In the genomic region with DNA sequence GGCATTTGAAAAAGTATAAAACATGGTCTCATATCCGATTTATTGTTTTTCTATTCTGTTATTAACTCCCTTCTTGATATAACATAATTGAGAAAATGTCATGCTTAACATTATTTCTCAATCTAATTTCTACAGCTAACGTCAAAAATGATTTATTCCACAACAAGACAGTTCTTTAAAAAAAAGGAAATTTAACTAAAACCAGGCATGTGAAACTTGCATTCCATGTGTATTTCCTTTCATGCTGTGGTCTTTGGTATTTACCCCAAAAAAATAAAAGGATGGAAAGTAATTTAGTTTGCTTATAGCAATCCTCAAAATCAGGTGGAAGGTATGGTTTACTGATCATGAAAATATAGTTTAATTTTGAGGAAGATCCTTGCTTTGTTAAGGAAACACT, we compare ENCODE assay signal across 21 cellular contexts.
DNase-seq lines count a peak whose midpoint lies in the region; FAIRE-seq and TF ChIP-seq lines count a peak whose summit lies in the region.
"Had no signal": no experiment of that assay in that cellular context is flagged by ENCODE, and none has a peak within 500 bp of the region (broad histone marks: within the 10 kb centered on the region; RNA-seq: fewer than 3 reads in every experiment).

No MANE protein-coding gene starts in this region.

- H3K27ac Mint-ChIP-seq in astrocyte (ENCODE audit: unreplicated experiment) = no peak overlapping the region
- H3K27ac Mint-ChIP-seq: B cell; CD4-positive, CD25-positive, alpha-beta regulatory T cell; CD8-positive, alpha-beta T cell had no signal

- H4K20me1 ChIP-seq in astrocyte (ENCODE audit: insufficient read depth, low read length) = no peaks in the 10 kb centered on the region
- H4K20me1 ChIP-seq: BLaER1 had no signal

- peaks cover 7% of the 10 kb centered on the region for H3K4me1 Mint-ChIP-seq in astrocyte (ENCODE audit: low read depth, unreplicated experiment)
- H3K4me1 Mint-ChIP-seq: B cell; CD4-positive, CD25-positive, alpha-beta regulatory T cell had no signal

- H3K9ac ChIP-seq in astrocyte (ENCODE audit: low read length) = no peak overlapping the region
- H3K9ac ChIP-seq in trophoblast cell (ENCODE audit: low read length) = no peak overlapping the region
- H3K9ac ChIP-seq in kidney (ENCODE audit: low read length in 2 of 2) = no peak overlapping the region
- H3K9ac ChIP-seq: BLaER1, GM23248 had no signal

- H2BK120ac ChIP-seq in trophoblast cell (ENCODE audit: insufficient read depth, low read length, poor library complexity) = no peak overlapping the region

- H3K4me3 ChIP-seq in astrocyte (ENCODE audit: insufficient read depth, low read depth, low read length) (no peak overlapping the region), small intestine (ENCODE audit: low read depth in 1 of 2, low read length in 2 of 2) (no peak overlapping the region), trophoblast cell (ENCODE audit: low read depth, low read length) (no peak overlapping the region), kidney (ENCODE audit: low read length in 2 of 2) (no peak overlapping the region)
- H3K4me3 ChIP-seq: BLaER1, GM12878, GM23248 had no signal

- H3K4me2 ChIP-seq in astrocyte (ENCODE audit: low read length) = no peak overlapping the region
- H3K4me2 ChIP-seq in trophoblast cell (ENCODE audit: low read length) = no peak overlapping the region
- H3K4me2 ChIP-seq: BLaER1 had no signal

- H2BK5ac ChIP-seq in trophoblast cell (ENCODE audit: low read depth, low read length, poor library complexity) = no peak overlapping the region

- H3K4me1 ChIP-seq in astrocyte (ENCODE audit: insufficient read depth, low read length) (peaks cover 10% of the 10 kb centered on the region), small intestine (ENCODE audit: control insufficient read depth in 2 of 2, insufficient read depth in 1 of 2, low read depth in 1 of 2, low read length in 1 of 2) (no peaks in the 10 kb centered on the region), trophoblast cell (ENCODE audit: control insufficient read depth in 1 of 2, insufficient read depth in 2 of 2, low read length in 2 of 2) (no peaks in the 10 kb centered on the region), kidney (ENCODE audit: control insufficient read depth in 1 of 2, insufficient read depth in 1 of 2, low read depth in 1 of 2, low read length in 2 of 2) (no peaks in the 10 kb centered on the region)
- H3K4me1 ChIP-seq: BLaER1, Caco-2 had no signal

- H3K36me3 ChIP-seq in astrocyte (ENCODE audit: insufficient read depth, low read length) = no peaks in the 10 kb centered on the region
- no peaks in the 10 kb centered on the region for H3K36me3 ChIP-seq in small intestine (ENCODE audit: control insufficient read depth in 2 of 2, insufficient read depth in 2 of 2, low read length in 2 of 2)
- no peaks in the 10 kb centered on the region for H3K36me3 ChIP-seq in trophoblast cell (ENCODE audit: control insufficient read depth in 1 of 2, insufficient read depth in 2 of 2, low read length in 2 of 2)
- H3K36me3 ChIP-seq in kidney (ENCODE audit: control insufficient read depth in 1 of 2, insufficient read depth in 2 of 2, low read length in 2 of 2) = no peaks in the 10 kb centered on the region
- H3K36me3 ChIP-seq: BLaER1 had no signal

- H3K27me3 ChIP-seq in astrocyte (ENCODE audit: insufficient read depth, low read length) (no peaks in the 10 kb centered on the region), small intestine (ENCODE audit: control insufficient read depth in 2 of 2, insufficient read depth in 2 of 2, low read length in 2 of 2) (no peaks in the 10 kb centered on the region), trophoblast cell (ENCODE audit: insufficient read depth, low read length) (no peaks in the 10 kb centered on the region)
- H3K27me3 ChIP-seq: BLaER1 had no signal

- no peaks in the 10 kb centered on the region for H3K9me3 Mint-ChIP-seq in astrocyte (ENCODE audit: unreplicated experiment)

- no peak overlapping the region for H2BK12ac ChIP-seq in trophoblast cell (ENCODE audit: low read length)

- H3K79me2 ChIP-seq in astrocyte (ENCODE audit: insufficient read depth, low read length) (no peaks in the 10 kb centered on the region), trophoblast cell (ENCODE audit: control insufficient read depth, insufficient read depth, low read length, poor library complexity) (no peaks in the 10 kb centered on the region)

- intact Hi-C loops in kidney (cut with DNase I) = no loop called here

- no peak for TF ChIP-seq POLR2A in H54 (IDR thresholded peaks at IDR 0.05; ENCODE audit: low read depth, low read length)

- WGBS in small intestine, 3 donors = 62 to 75% (median 63%) methylated on average over 2 of the region's 2 CpGs
- WGBS in trophoblast cell (ENCODE audit: extremely low coverage, insufficient coverage, insufficient read length) = no CpG with 5 or more reads among the region's 2 CpGs

- H3K23ac ChIP-seq in trophoblast cell (ENCODE audit: low read length) = no peak overlapping the region

- H3K36me3 Mint-ChIP-seq in astrocyte (ENCODE audit: low read depth, unreplicated experiment) = no peaks in the 10 kb centered on the region
- H3K36me3 Mint-ChIP-seq: CD4-positive, CD25-positive, alpha-beta regulatory T cell; CD8-positive, alpha-beta T cell had no signal

- no peak overlapping the region for H3K4me3 Mint-ChIP-seq in astrocyte (ENCODE audit: unreplicated experiment)
- H3K4me3 Mint-ChIP-seq: B cell; CD4-positive, CD25-positive, alpha-beta regulatory T cell; CD8-positive, alpha-beta T cell; H9 had no signal

- FAIRE-seq in H54 (lab: Jason Lieb, UNC) (peak; percentile 11), astrocyte (lab: Jason Lieb, UNC) (peak; percentile 29), small intestine (lab: Jason Lieb, UNC) (peak; percentile 19), kidney (lab: Jason Lieb, UNC) (no peak)
- FAIRE-seq: GM12878, H1 had no signal

- H3K14ac ChIP-seq in trophoblast cell (ENCODE audit: low read length) = no peak overlapping the region

- H4K8ac ChIP-seq in trophoblast cell (ENCODE audit: low read depth, low read length) = no peak overlapping the region

- DNase-seq in H54 (ENCODE audit: insufficient read length, low spot score) (no peak), astrocyte (ENCODE audit: low read depth) (no peak), fibroblast of peridontal ligament (ENCODE audit: extremely low read depth) (peak; percentile 55), small intestine (no peak), hypothalamus (lab: John Stamatoyannopoulos, UW) (no peak), trophoblast cell (no peak), NCI-H774 (lab: John Stamatoyannopoulos, UW) (no peak), kidney (no peak)
- DNase-seq: Caco-2; CD4-positive, CD25-positive, alpha-beta regulatory T cell; CD8-positive, alpha-beta T cell; DMS153; EL; GDM1; GM23248; H9 had no signal

- H3K18ac ChIP-seq in trophoblast cell (ENCODE audit: low read length) = no peak overlapping the region

- H3K79me1 ChIP-seq in trophoblast cell (ENCODE audit: low read length) = no peaks in the 10 kb centered on the region

- H2AFZ ChIP-seq in astrocyte (ENCODE audit: low read depth, low read length) (no peak overlapping the region), trophoblast cell (ENCODE audit: insufficient read depth, low read length, poor library complexity) (no peak overlapping the region)
- H2AFZ ChIP-seq: GM23248 had no signal

- H2AK5ac ChIP-seq in trophoblast cell (ENCODE audit: low read length) = no peak overlapping the region

- no peak overlapping the region for H4K91ac ChIP-seq in trophoblast cell (ENCODE audit: low read depth, low read length)

- H3K27ac ChIP-seq in astrocyte (ENCODE audit: low read depth, low read length) = no peak overlapping the region
- no peak overlapping the region for H3K27ac ChIP-seq in small intestine (ENCODE audit: low read depth in 1 of 2, low read length in 1 of 2)
- H3K27ac ChIP-seq in trophoblast cell (ENCODE audit: low read depth, low read length) = no peak overlapping the region
- no peak overlapping the region for H3K27ac ChIP-seq in kidney (ENCODE audit: low read depth in 2 of 2, low read length in 2 of 2)
- H3K27ac ChIP-seq: BLaER1, C4-2B, GM23248 had no signal

- H3K9me3 ChIP-seq in astrocyte (ENCODE audit: insufficient read depth, low read depth, low read length) (no peaks in the 10 kb centered on the region), small intestine (ENCODE audit: control insufficient read depth, low read depth) (no peaks in the 10 kb centered on the region), trophoblast cell (ENCODE audit: insufficient read depth, low read depth, low read length) (no peaks in the 10 kb centered on the region), kidney (ENCODE audit: control insufficient read depth in 1 of 2, low read length in 2 of 2) (no peaks in the 10 kb centered on the region)
- H3K9me3 ChIP-seq: BLaER1, Caco-2 had no signal

- no peaks in the 10 kb centered on the region for H3K27me3 Mint-ChIP-seq in astrocyte (ENCODE audit: low read depth, unreplicated experiment)
- H3K27me3 Mint-ChIP-seq: B cell; CD4-positive, CD25-positive, alpha-beta regulatory T cell had no signal

- H3K4ac ChIP-seq in trophoblast cell (ENCODE audit: low read depth, low read length) = no peak overlapping the region

- H4K12ac ChIP-seq in trophoblast cell (ENCODE audit: low read depth, low read length) = no peak overlapping the region

- no peak for TF ChIP-seq CTCF in astrocyte (IDR thresholded peaks at IDR 0.05; ENCODE audit: insufficient read depth, low read depth, low read length)
- no peak for TF ChIP-seq CTCF in kidney (IDR thresholded peaks at IDR 0.05; ENCODE audit: borderline replicate concordance, extremely low read depth, insufficient read depth)
